26 cellular contexts compared by ENCODE assay signal in the genomic region with DNA sequence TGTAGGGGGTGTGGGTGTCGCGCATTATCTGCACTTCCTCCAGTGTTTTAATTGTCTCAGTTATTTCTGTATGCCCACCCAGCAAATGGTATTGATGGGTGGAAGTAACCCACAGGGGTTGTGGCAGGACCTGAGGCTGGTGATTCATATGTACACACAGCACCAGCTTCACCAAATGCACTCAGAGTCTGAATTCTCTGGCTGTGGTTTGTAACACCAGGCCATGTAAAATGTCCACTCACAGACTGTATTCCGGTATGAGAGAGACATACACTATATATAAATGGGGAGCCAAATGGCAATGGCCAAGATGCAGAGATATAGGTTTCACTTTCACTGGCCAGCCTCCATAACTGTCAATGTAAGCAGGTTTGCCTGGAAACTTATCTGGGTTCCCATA.
"Had no signal": no experiment of that assay in that cellular context is flagged by ENCODE, and none has a peak within 500 bp of the region (broad histone marks: within the 10 kb centered on the region; RNA-seq: fewer than 3 reads in every experiment).

No MANE protein-coding gene starts in this region.

- DNase-seq: colonic mucosa; cortex of kidney; effector CD8-positive, alpha-beta T cell; effector memory CD8-positive, alpha-beta T cell; endodermal cell; erythroblast; esophagus squamous epithelium; foreskin fibroblast; foreskin melanocyte; gastrocnemius medialis; glutamatergic neuron; head of caudate nucleus; heart right ventricle; hippocampal formation; left cardiac atrium; left lung; left ventricle myocardium superior; mammary epithelial cell; mesendoderm; midbrain; naive thymus-derived CD4-positive, alpha-beta T cell had no signal

- H3K27me3 ChIP-seq: colonic mucosa, esophagus squamous epithelium, gastrocnemius medialis, heart right ventricle, left lung had no signal

- H3K36me3 ChIP-seq: colonic mucosa, esophagus squamous epithelium, gastrocnemius medialis, heart right ventricle, left lung had no signal

- H3K4me1 ChIP-seq: colonic mucosa, esophagus squamous epithelium, heart right ventricle, left lung had no signal

- H3K9me3 ChIP-seq: colonic mucosa, gastrocnemius medialis had no signal

- H3K27ac ChIP-seq: colonic mucosa, epithelial cell of prostate, esophagus squamous epithelium, heart right ventricle, left lung had no signal

- H3K4me3 ChIP-seq: colonic mucosa, esophagus squamous epithelium, gastrocnemius medialis, heart right ventricle, left lung, lung had no signal

- H3K4me3 Mint-ChIP-seq: dendritic cell treated with granulocyte-macrophage colony-stimulating factor and Interleukin-4, amounts not matched to agents 40 ng/mL and 50 ng/mL, for 4 days; effector memory CD8-positive, alpha-beta T cell; endodermal cell; memory B cell; naive thymus-derived CD4-positive, alpha-beta T cell had no signal

- H3K27me3 Mint-ChIP-seq: dendritic cell treated with granulocyte-macrophage colony-stimulating factor and Interleukin-4, amounts not matched to agents 40 ng/mL and 50 ng/mL, for 4 days; memory B cell had no signal

- H3K27ac Mint-ChIP-seq: dendritic cell treated with granulocyte-macrophage colony-stimulating factor and Interleukin-4, amounts not matched to agents 40 ng/mL and 50 ng/mL, for 4 days; effector memory CD8-positive, alpha-beta T cell; endodermal cell; memory B cell; naive thymus-derived CD4-positive, alpha-beta T cell had no signal

- ATAC-seq: effector memory CD8-positive, alpha-beta T cell; esophagus mucosa; gastrocnemius medialis; heart right ventricle; left cardiac atrium; left lung; left ventricle myocardium superior; naive thymus-derived CD4-positive, alpha-beta T cell had no signal

- H3K4me1 Mint-ChIP-seq: endodermal cell; memory B cell; naive thymus-derived CD4-positive, alpha-beta T cell had no signal
